Comparison of ENCODE assay signal across 8 cellular contexts in the genomic region with DNA sequence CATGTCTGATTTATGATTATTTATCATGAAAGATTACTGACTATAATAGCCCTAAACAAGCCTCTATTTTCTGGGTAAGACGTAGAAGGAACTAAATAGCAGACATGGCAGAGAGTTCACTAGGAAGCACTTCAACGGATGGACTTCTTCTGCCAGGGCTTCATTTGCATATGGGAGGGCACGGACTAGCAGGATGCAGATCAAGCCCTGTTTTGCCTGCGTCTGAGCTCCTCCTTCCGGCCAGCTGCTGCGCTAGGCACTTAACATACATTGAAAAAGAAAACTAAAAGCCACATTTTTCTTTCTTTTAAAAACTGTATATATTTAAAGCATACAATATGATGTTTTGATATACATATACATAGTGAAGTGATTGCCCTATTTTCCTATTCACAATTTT.
A peak's percentile ranks its signal among the peaks of the same experiment; 100 is the strongest.
DNase-seq lines count a peak whose midpoint lies in the region; ATAC-seq and TF ChIP-seq lines count a peak whose summit lies in the region.

No MANE protein-coding gene starts in this region.

- H3K36me3 ChIP-seq in SU-DHL-6 (ENCODE audit: low read length) (no peaks in the 10 kb centered on the region), hepatocyte (replicated peaks; ENCODE audit: insufficient read depth, low read depth) (no peaks in the 10 kb centered on the region)

- H3K9me3 ChIP-seq in SU-DHL-6 (ENCODE audit: insufficient read depth, low read length), result no peaks in the 10 kb centered on the region
- H3K9me3 ChIP-seq in hepatocyte (ENCODE audit: low read depth), result no peaks in the 10 kb centered on the region

- no peak overlapping the region for H3K9ac ChIP-seq in SU-DHL-6 (ENCODE audit: low read length)

- H3K4me1 ChIP-seq in hepatocyte (ENCODE audit: insufficient read depth), result no peaks in the 10 kb centered on the region

- TF ChIP-seq CTCF in SU-DHL-6 (IDR thresholded peaks at IDR 0.05; ENCODE audit: insufficient read depth, low read length, poor library complexity, severe bottlenecking) (peak; percentile 39), hepatocyte (IDR thresholded peaks at IDR 0.05; ENCODE audit: poor library complexity) (peak; percentile 74), type B pancreatic cell (conservative IDR thresholded peaks at IDR 0.05) (peak; percentile 55)

- in situ Hi-C loops in KBM-7 (cut with MboI; ENCODE audit: low pct_unique_long_range_greater_than_20kb, low sequenced_read_pairs), result no loop called here

- peak overlapping the region; percentile 11 for H2AFZ ChIP-seq in SU-DHL-6 (ENCODE audit: low read depth, low read length, severe bottlenecking)
- peak overlapping the region; percentile 49 for H2AFZ ChIP-seq in hepatocyte

- 5% methylated on average over 6 of the region's 6 CpGs for WGBS in hepatocyte (ENCODE audit: low lambda C conversion rate, missing lambda C conversion rate)

- H3K27me3 Mint-ChIP-seq in type B pancreatic cell, result no peaks in the 10 kb centered on the region
- H3K27me3 Mint-ChIP-seq in activated T-cell treated with anti-CD3 and anti-CD28 coated beads, Interleukin-2, amount 50 U/mL, for 72 hours (ENCODE audit: low read depth), result peaks cover 6% of the 10 kb centered on the region

- H3K4me3 Mint-ChIP-seq in type B pancreatic cell, result no peak overlapping the region
- H3K4me3 Mint-ChIP-seq in activated T-cell treated with anti-CD3 and anti-CD28 coated beads, Interleukin-2, amount 50 U/mL, for 72 hours, result no peak overlapping the region

- H3K9me2 ChIP-seq in SU-DHL-6 (replicated peaks; ENCODE audit: insufficient read depth, low read length) (no peaks in the 10 kb centered on the region), hepatocyte (replicated peaks; ENCODE audit: insufficient read depth) (no peaks in the 10 kb centered on the region)

- H3K9me3 Mint-ChIP-seq in type B pancreatic cell, result no peaks in the 10 kb centered on the region
- H3K9me3 Mint-ChIP-seq in activated T-cell treated with anti-CD3 and anti-CD28 coated beads, Interleukin-2, amount 50 U/mL, for 72 hours, result peaks cover 0 to 2% of the 10 kb centered on the region in 2 donors

- H3K27ac ChIP-seq in SU-DHL-6 (ENCODE audit: low read depth, low read length), result no peak overlapping the region
- H3K27ac ChIP-seq in hepatocyte, result no peak overlapping the region

- H3K4me2 ChIP-seq in SU-DHL-6 (ENCODE audit: low read depth, low read length, poor library complexity, severe bottlenecking), result peak overlapping the region; percentile 34
- H3K4me2 ChIP-seq in hepatocyte, result peak overlapping the region; percentile 47

- H4K20me1 ChIP-seq in SU-DHL-6 (ENCODE audit: low read depth, low read length), result no peaks in the 10 kb centered on the region
- no peaks in the 10 kb centered on the region for H4K20me1 ChIP-seq in hepatocyte (ENCODE audit: insufficient read depth, poor library complexity, severe bottlenecking)

- H3K36me3 Mint-ChIP-seq in type B pancreatic cell, result no peaks in the 10 kb centered on the region
- H3K36me3 Mint-ChIP-seq in activated T-cell treated with anti-CD3 and anti-CD28 coated beads, Interleukin-2, amount 50 U/mL, for 72 hours (ENCODE audit: insufficient read depth in 2 of 2), result no peaks in the 10 kb centered on the region

- H3K27me3 ChIP-seq in SU-DHL-6 (ENCODE audit: low read length), result no peaks in the 10 kb centered on the region
- H3K27me3 ChIP-seq in hepatocyte, result no peaks in the 10 kb centered on the region

- H3K27ac Mint-ChIP-seq in type B pancreatic cell, result no peak overlapping the region
- H3K27ac Mint-ChIP-seq in activated T-cell treated with anti-CD3 and anti-CD28 coated beads, Interleukin-2, amount 50 U/mL, for 72 hours, result no peak overlapping the region

- DNase-seq in AML-193 (lab: John Stamatoyannopoulos, UW) (peak; percentile 0), KBM-7 (peak; percentile 1), hepatocyte (ENCODE audit: low spot score) (peak; percentile 82), type B pancreatic cell (ENCODE audit: extremely low spot score, unreplicated experiment) (no peak), GOT3 (lab: John Stamatoyannopoulos, UW) (no peak)
- DNase-seq in activated T-cell treated with anti-CD3 and anti-CD28 coated beads, Interleukin-2, amount 50 U/mL, for 72 hours, result no peak

- H3F3A ChIP-seq in SU-DHL-6 (ENCODE audit: insufficient read depth), result no peaks in the 10 kb centered on the region

- peak; percentile 65 for ATAC-seq in GM19395 (IDR thresholded peaks at IDR 0.05; ENCODE audit: unreplicated experiment)
- ATAC-seq in activated T-cell treated with anti-CD3 and anti-CD28 coated beads, Interleukin-2, amount 50 U/mL, for 72 hours (replicated peaks in 1 of 2), result no peak

- no peaks in the 10 kb centered on the region for H3K79me2 ChIP-seq in SU-DHL-6 (ENCODE audit: insufficient read depth, low read length)
- H3K79me2 ChIP-seq in hepatocyte, result no peaks in the 10 kb centered on the region

- H3K4me3 ChIP-seq in SU-DHL-6 (ENCODE audit: insufficient read depth, low read length, poor library complexity, severe bottlenecking) (no peak overlapping the region), hepatocyte (no peak overlapping the region)

- no peaks in the 10 kb centered on the region for H3K4me1 Mint-ChIP-seq in type B pancreatic cell (ENCODE audit: unreplicated experiment)
- H3K4me1 Mint-ChIP-seq in activated T-cell treated with anti-CD3 and anti-CD28 coated beads, Interleukin-2, amount 50 U/mL, for 72 hours (ENCODE audit: low read depth), result no peaks in the 10 kb centered on the region

Comparison
In these comparisons a context has a peak if more than half of its experiments do, and no peak if none do; other contexts are left out.
1. DNase-seq: peak in AML-193 (2 of 2), KBM-7 (single experiment) and hepatocyte (single experiment); none in type B pancreatic cell (single experiment), activated T-cell treated with anti-CD3 and anti-CD28 coated beads, Interleukin-2, amount 50 U/mL, for 72 hours (0 of 2) and GOT3 (single experiment).
2. Peak in every context shown above with its lines, with median percentiles within 50 percentile points of each other: CTCF ChIP-seq.